In genomic region chrX:65985922-65986588, GRCh38 we compare ENCODE assay signal across 8 cellular contexts. TPM values are rescaled to one million over a fixed set of nuclear protein-coding genes. Genes with fewer than 3 reads are reported as not detected.
DNase-seq lines count a peak whose midpoint lies in the region; ATAC-seq and TF ChIP-seq lines count a peak whose summit lies in the region.

No MANE protein-coding gene starts in this region.

- DNase-seq in DMS153 treated with DMSO at 0.1 percent for 48 hours (lab: John Stamatoyannopoulos, UW; ENCODE audit: unreplicated experiment) (peak; percentile 42), IMR-90 (peak; percentile 47), T-cell (peak in 30 of 34 experiments; percentile 2 to 44 (median 24)), amniotic stem cell (lab: John Stamatoyannopoulos, UW) (peak; percentile 31), iPS-NIHi11 (ENCODE audit: low spot score) (peak; percentile 60), glutamatergic neuron (no peak)
- peak; percentile 4 to 37 for DNase-seq in stimulated activated CD4-positive, alpha-beta T cell treated with anti-CD3 and anti-CD28 coated beads, Interleukin-1b, Interleukin-23, amount 100 ng/mL, for 4 hours (ENCODE audit: low read depth in 2 of 2)

- no peak overlapping the region for H3K4me2 ChIP-seq in IMR-90 (ENCODE audit: low read depth, low read length)

- H3K27me3 ChIP-seq in IMR-90 (ENCODE audit: control insufficient read depth, insufficient read depth, low read length), result peaks cover 2% of the 10 kb centered on the region; the same call in 1 of the 2 replicates

- H3K27ac Mint-ChIP-seq in T-cell (peak overlapping the region; percentile 67 to 70), glutamatergic neuron (ENCODE audit: unreplicated experiment) (no peak overlapping the region)

- ATAC-seq in GM21390 (IDR thresholded peaks at IDR 0.05; ENCODE audit: unreplicated experiment) (peak; percentile 84), IMR-90 (ENCODE audit: low read depth) (peak; percentile 85), T-cell (replicated peaks in 1 of 4) (peak; percentile 74 to 93 (median 83))

- peaks cover 0 to 4% of the 10 kb centered on the region in 2 donors for H3K27me3 Mint-ChIP-seq in T-cell
- no peaks in the 10 kb centered on the region for H3K27me3 Mint-ChIP-seq in glutamatergic neuron (ENCODE audit: unreplicated experiment)

- BruUV-seq in IMR-90 (replicated peaks; lab: Mats Ljungman, UMichigan), result no TSS peak

- no peak overlapping the region for H3K23ac ChIP-seq in IMR-90 (ENCODE audit: low read depth, low read length)

- TF ChIP-seq POLR2A in IMR-90 (IDR thresholded peaks at IDR 0.05; ENCODE audit: low read depth, low read length), result no peak

- no peak overlapping the region for H2AFZ ChIP-seq in IMR-90 (replicated peaks; ENCODE audit: low read length, poor library complexity)

- no peak overlapping the region for H3K4ac ChIP-seq in IMR-90 (ENCODE audit: low read depth, low read length)

- POLR2A ChIA-PET in IMR-90 (lab: Charles Lee; ENCODE audit: unreplicated experiment) (no interaction called here), T-cell (lab: Charles Lee) (no interaction called here)

- no peak overlapping the region for H3K18ac ChIP-seq in IMR-90 (ENCODE audit: low read depth, low read length)

- no peak overlapping the region for H3K9ac ChIP-seq in IMR-90 (ENCODE audit: low read depth, low read length)

- intact Hi-C loops in IMR-90 (cut with micrococcal nuclease), result loop anchor here (1.0 kb wide), 2 partner anchors 240 to 404 kb away; no protein-coding TSS in a partner anchor

- H3K9me3 ChIP-seq in IMR-90 (ENCODE audit: control insufficient read depth, insufficient read depth, low read length), result no peaks in the 10 kb centered on the region

- H3K14ac ChIP-seq in IMR-90 (replicated peaks; ENCODE audit: low read depth, low read length), result no peak overlapping the region

- H3K56ac ChIP-seq in IMR-90 (ENCODE audit: extremely low read depth, insufficient read depth, low read length), result no peak overlapping the region

- no peak overlapping the region for H2BK15ac ChIP-seq in IMR-90 (ENCODE audit: low read depth, low read length)

- CTCF ChIA-PET in IMR-90 (lab: Yijun Ruan, JAX), result interaction anchor here (0.6 kb wide), 2 partner anchors 270 to 480 kb away, joined by 3 to 4 read pairs; no protein-coding TSS in a partner anchor
- CTCF ChIA-PET in T-cell (lab: Charles Lee), result interaction anchor here (0.6 to 1.5 kb wide), 8 partner anchors 14 to 405 kb away, joined by 3 to 5 read pairs (median 4); no protein-coding TSS in a partner anchor

- no peak overlapping the region for H3K4me3 ChIP-seq in IMR-90 (ENCODE audit: insufficient read depth, low read depth, low read length)

- no peak overlapping the region for H2AK5ac ChIP-seq in IMR-90 (ENCODE audit: low read depth, low read length)

- H3K4me1 ChIP-seq in IMR-90 (ENCODE audit: control insufficient read depth, insufficient read depth, low read length), result no peaks in the 10 kb centered on the region

- H2BK120ac ChIP-seq in IMR-90 (ENCODE audit: low read depth, low read length), result no peak overlapping the region

- WGBS in IMR-90 (ENCODE audit: extremely low coverage in 2 of 2, insufficient read length in 1 of 2), 2 experiments, result no CpG with 5 or more reads among the region's 5 CpGs

- peak; percentile 76 for TF ChIP-seq RAD21 in IMR-90 (IDR thresholded peaks at IDR 0.05; ENCODE audit: low read length)

- H3K4me3 Mint-ChIP-seq in T-cell, result no peak overlapping the region
- no peak overlapping the region for H3K4me3 Mint-ChIP-seq in glutamatergic neuron (ENCODE audit: unreplicated experiment)

- no peaks in the 10 kb centered on the region for H3K79me1 ChIP-seq in IMR-90 (ENCODE audit: low read depth in 1 of 2, low read length in 2 of 2)

- H4K91ac ChIP-seq in IMR-90 (ENCODE audit: insufficient read depth, low read depth, low read length), result no peak overlapping the region

- H2BK20ac ChIP-seq in IMR-90 (ENCODE audit: low read depth, low read length), result no peak overlapping the region

- in situ Hi-C loops in IMR-90 (cut with MboI; ENCODE audit: low sequenced_read_pairs), result no loop called here

- H4K5ac ChIP-seq in IMR-90 (ENCODE audit: low read depth, low read length), result no peak overlapping the region

- H3K36me3 ChIP-seq in IMR-90 (ENCODE audit: control insufficient read depth, insufficient read depth, low read length), result no peaks in the 10 kb centered on the region

- TF ChIP-seq CTCF in IMR-90 (conservative IDR thresholded peaks at IDR 0.05; ENCODE audit: low read depth, low read length), result peak; percentile 62
- no peak for TF ChIP-seq CTCF in glutamatergic neuron (IDR thresholded peaks at IDR 0.05; ENCODE audit: partially characterized antibody, unreplicated experiment)

- H3K27ac ChIP-seq in IMR-90 (ENCODE audit: insufficient read depth, low read length), result no peak overlapping the region

- H3K9me3 Mint-ChIP-seq in T-cell (no peaks in the 10 kb centered on the region), glutamatergic neuron (ENCODE audit: unreplicated experiment) (no peaks in the 10 kb centered on the region)

- H3K9me1 ChIP-seq in IMR-90 (ENCODE audit: insufficient read depth, low read length), result no peaks in the 10 kb centered on the region

- H3K36me3 Mint-ChIP-seq in T-cell (no peaks in the 10 kb centered on the region), glutamatergic neuron (ENCODE audit: unreplicated experiment) (no peaks in the 10 kb centered on the region)

- H3K4me1 Mint-ChIP-seq in T-cell (peaks cover 20 to 28% (median 22%) of the 10 kb centered on the region in 3 donors), glutamatergic neuron (ENCODE audit: low read depth, unreplicated experiment) (no peaks in the 10 kb centered on the region)

- dilution Hi-C loops in IMR-90 (cut with HindIII; ENCODE audit: low sequenced_read_pairs, unreplicated experiment), result no loop called here

- no peak overlapping the region for H2AK9ac ChIP-seq in IMR-90 (replicated peaks; ENCODE audit: low read depth, low read length, poor library complexity)

- H4K8ac ChIP-seq in IMR-90 (ENCODE audit: low read depth in 2 of 2, low read length in 2 of 2), result no peak overlapping the region

- no peak overlapping the region for H2BK5ac ChIP-seq in IMR-90 (ENCODE audit: low read depth, low read length, poor library complexity, severe bottlenecking)

- H4K20me1 ChIP-seq in IMR-90 (ENCODE audit: insufficient read depth, low read length), result no peaks in the 10 kb centered on the region

TF ChIP-seq in IMR-90, 13 proteins besides CTCF, POLR2A, EP300 and RAD21:
- TF ChIP-seq MXI1 (IDR thresholded peaks at IDR 0.05; ENCODE audit: borderline replicate concordance, low read depth, low read length) (no peak), RFX5 (IDR thresholded peaks at IDR 0.05; ENCODE audit: low read depth, low read length) (peak; percentile 27; the same call in 1 of the 2 replicates), MAZ (IDR thresholded peaks at IDR 0.05; ENCODE audit: borderline replicate concordance, low read depth, low read length) (no peak), SMC3 (IDR thresholded peaks at IDR 0.05; ENCODE audit: low read depth, low read length) (peak; percentile 73)

RNA-seq across cellular contexts. Expression of gene VSIG4, which starts 53.8 kb away (rescaled TPM):
- total RNA-seq in IMR-90 (2012; rRNA removed) (not detected in 2 replicates), T-cell (under 1 TPM in 4 of 5 donors, not detected in 1; 0.18 to 0.54 (median 0.45) TPM), glutamatergic neuron (ENCODE audit: unreplicated experiment) (not detected)
- not detected in 2 replicates for polyA plus RNA-seq in IMR-90 (2012; rRNA removed)
- polyA plus RNA-seq in IMR-90 (2012; cell fraction: cytosol; rRNA removed), result not detected in 2 replicates
- not detected in 2 replicates for polyA plus RNA-seq in IMR-90 (2012; cell fraction: nucleus; rRNA removed; ENCODE audit: low replicate concordance)
